Comparison of ENCODE assay signal across 20 cellular contexts in genomic region chrX:42020225-42020624, GRCh38.
DNase-seq lines count a peak whose midpoint lies in the region; ATAC-seq and TF ChIP-seq lines count a peak whose summit lies in the region.
"Had no signal": no experiment of that assay in that cellular context is flagged by ENCODE, and none has a peak within 500 bp of the region (broad histone marks: within the 10 kb centered on the region; RNA-seq: fewer than 3 reads in every experiment).

No MANE protein-coding gene starts in this region.

- H3K4me2 ChIP-seq in Loucy (ENCODE audit: low read depth, low read length, poor library complexity, severe bottlenecking), result peak overlapping the region; percentile 18

- no peak overlapping the region for H3K27ac Mint-ChIP-seq in activated CD4-positive, alpha-beta T cell treated with anti-CD3 and anti-CD28 coated beads, Interleukin-2, amount 10 ng/mL, durations not matched to agents 24 days and 14 days
- H3K27ac Mint-ChIP-seq in activated T-helper 17 cell treated with anti-CD3 and anti-CD28 coated beads, Interleukin-2, amount 50 U/mL, for 72 hours, result no peak overlapping the region
- H3K27ac Mint-ChIP-seq: B cell, H9 had no signal

- H3F3A ChIP-seq in Loucy (ENCODE audit: low read depth), result no peaks in the 10 kb centered on the region

- no peak overlapping the region for H2AFZ ChIP-seq in Loucy (ENCODE audit: low read length)

- H3K36me3 ChIP-seq in Loucy (ENCODE audit: insufficient read depth, low read length), result no peaks in the 10 kb centered on the region

- H3K27me3 Mint-ChIP-seq in activated CD4-positive, alpha-beta T cell treated with anti-CD3 and anti-CD28 coated beads, Interleukin-2, amount 10 ng/mL, durations not matched to agents 24 days and 14 days, result no peaks in the 10 kb centered on the region
- H3K27me3 Mint-ChIP-seq in activated T-helper 17 cell treated with anti-CD3 and anti-CD28 coated beads, Interleukin-2, amount 50 U/mL, for 72 hours, result no peaks in the 10 kb centered on the region
- H3K27me3 Mint-ChIP-seq: B cell had no signal

- no peaks in the 10 kb centered on the region for H4K20me1 ChIP-seq in Loucy (ENCODE audit: insufficient read depth, low read length, poor library complexity, severe bottlenecking)

- intact Hi-C loops in activated CD4-positive, alpha-beta T cell treated with anti-CD3 and anti-CD28 coated beads, Interleukin-2, amount 10 ng/mL, durations not matched to agents 24 days and 14 days (cut with micrococcal nuclease), result no loop called here

- H3K9me3 Mint-ChIP-seq in activated CD4-positive, alpha-beta T cell treated with anti-CD3 and anti-CD28 coated beads, Interleukin-2, amount 10 ng/mL, durations not matched to agents 24 days and 14 days, result peaks cover 9% of the 10 kb centered on the region
- H3K9me3 Mint-ChIP-seq in activated T-helper 17 cell treated with anti-CD3 and anti-CD28 coated beads, Interleukin-2, amount 50 U/mL, for 72 hours, result no peaks in the 10 kb centered on the region

- H3K27me3 ChIP-seq in Loucy (ENCODE audit: insufficient read depth, low read length, poor library complexity, severe bottlenecking), result no peaks in the 10 kb centered on the region

- peaks cover 9% of the 10 kb centered on the region for H3K4me1 ChIP-seq in Loucy (ENCODE audit: insufficient read depth, low read length, poor library complexity, severe bottlenecking)

- H3K79me2 ChIP-seq in Loucy (ENCODE audit: insufficient read depth, low read length), result no peaks in the 10 kb centered on the region

- no peaks in the 10 kb centered on the region for H3K36me3 Mint-ChIP-seq in activated CD4-positive, alpha-beta T cell treated with anti-CD3 and anti-CD28 coated beads, Interleukin-2, amount 10 ng/mL, durations not matched to agents 24 days and 14 days (ENCODE audit: low read depth)
- H3K36me3 Mint-ChIP-seq in activated T-helper 17 cell treated with anti-CD3 and anti-CD28 coated beads, Interleukin-2, amount 50 U/mL, for 72 hours (ENCODE audit: low read depth), result no peaks in the 10 kb centered on the region

- TF ChIP-seq CTCF in Loucy (conservative IDR thresholded peaks at IDR 0.05; ENCODE audit: low read length), result no peak

- H3K4me3 Mint-ChIP-seq in activated CD4-positive, alpha-beta T cell treated with anti-CD3 and anti-CD28 coated beads, Interleukin-2, amount 10 ng/mL, durations not matched to agents 24 days and 14 days, result no peak overlapping the region
- peak overlapping the region; percentile 26 for H3K4me3 Mint-ChIP-seq in activated T-helper 17 cell treated with anti-CD3 and anti-CD28 coated beads, Interleukin-2, amount 50 U/mL, for 72 hours
- H3K4me3 Mint-ChIP-seq: B cell, H9 had no signal

- ATAC-seq in activated T-helper 17 cell treated with anti-CD3 and anti-CD28 coated beads, Interleukin-2, amount 50 U/mL, for 72 hours (replicated peaks), result no peak

- DNase-seq in activated CD4-positive, alpha-beta T cell treated with anti-CD3 and anti-CD28 coated beads, Interleukin-2, amount 10 ng/mL, durations not matched to agents 24 days and 14 days, result peak; percentile 53
- DNase-seq in activated CD4-positive, alpha-beta T cell treated with anti-CD3 and anti-CD28 coated beads for 48 hours, result no peak
- peak; percentile 26 for DNase-seq in kidney tubule cell (ENCODE audit: low spot score)
- DNase-seq in effector CD4-positive, alpha-beta T cell, result no peak
- no peak for DNase-seq in NCI-H526 (lab: John Stamatoyannopoulos, UW)
- DNase-seq in RPMI8226, result no peak
- DNase-seq: 8988T, DMS153, GF-D8, H9, Karpas-422, NCI-H1105, NCI-H1694, NCI-H2081 treated with DMSO at 0.1 percent for 48 hours, NCI-H510A, NCI-H774, SIG-M5 had no signal

- H3K4me3 ChIP-seq in Loucy (ENCODE audit: low read length, poor library complexity, severe bottlenecking), result no peak overlapping the region

- H3K9ac ChIP-seq in Loucy (ENCODE audit: low read depth, low read length, poor library complexity, severe bottlenecking), result no peak overlapping the region

- H3K9me2 ChIP-seq in Loucy (replicated peaks; ENCODE audit: low read depth, low read length), result no peaks in the 10 kb centered on the region

- H3K4me1 Mint-ChIP-seq in activated CD4-positive, alpha-beta T cell treated with anti-CD3 and anti-CD28 coated beads, Interleukin-2, amount 10 ng/mL, durations not matched to agents 24 days and 14 days, result peaks cover 5% of the 10 kb centered on the region
- peaks cover 11% of the 10 kb centered on the region for H3K4me1 Mint-ChIP-seq in activated T-helper 17 cell treated with anti-CD3 and anti-CD28 coated beads, Interleukin-2, amount 50 U/mL, for 72 hours

- H3K9me3 ChIP-seq in Loucy (ENCODE audit: insufficient read depth, low read depth, low read length), result no peaks in the 10 kb centered on the region

Comparison
In these comparisons a context has a peak if more than half of its experiments do, and no peak if none do; other contexts are left out.
1. DNase-seq: peak in activated CD4-positive, alpha-beta T cell treated with anti-CD3 and anti-CD28 coated beads, Interleukin-2, amount 10 ng/mL, durations not matched to agents 24 days and 14 days (single experiment) and kidney tubule cell (single experiment); none in activated CD4-positive, alpha-beta T cell treated with anti-CD3 and anti-CD28 coated beads for 48 hours (single experiment), effector CD4-positive, alpha-beta T cell (single experiment), NCI-H526 (0 of 2) and RPMI8226 (single experiment).